In genomic region chr18:5678779-5679406, GRCh38 we compare ENCODE assay signal across 22 cellular contexts.
"Had no signal": no experiment of that assay in that cellular context is flagged by ENCODE, and none has a peak within 500 bp of the region (broad histone marks: within the 10 kb centered on the region; RNA-seq: fewer than 3 reads in every experiment).

No MANE protein-coding gene starts in this region.

- H3K36me3 ChIP-seq: MG63 had no signal

- H3K27ac ChIP-seq: RWPE1 had no signal

- ATAC-seq: HepG2, Panc1, PC-3, SK-N-SH treated with all-trans-retinoic acid at 6 μM for 48 hours had no signal

- DNase-seq: IMR-90, Karpas-422, KG1, MG63, NCI-H1092, NCI-H1105 treated with DMSO at 0.1 percent for 48 hours, NCI-H1417 treated with DMSO at 0.1 percent for 48 hours, NCI-H146, NCI-H1694 treated with DMSO at 0.1 percent for 48 hours, NCI-H1930, NCI-H2081, NCI-H2107, NCI-H2227 treated with DMSO at 0.1 percent for 48 hours, NCI-H524 treated with DMSO at 0.1 percent for 48 hours, NCI-H774, PC-3, SHP77, T-helper 1 cell had no signal

- H3K27me3 ChIP-seq: MG63 had no signal

- H3K4me3 ChIP-seq: MG63 had no signal

- H3K9me3 ChIP-seq: MG63 had no signal

- FAIRE-seq: HepG2 had no signal
